Comparison of ENCODE assay signal across 9 cellular contexts in genomic region chr16:82368041-82368440, GRCh38.
A peak's percentile ranks its signal among the peaks of the same experiment; 100 is the strongest.
DNase-seq lines count a peak whose midpoint lies in the region; ATAC-seq and TF ChIP-seq lines count a peak whose summit lies in the region.
"Had no signal": no experiment of that assay in that cellular context is flagged by ENCODE, and none has a peak within 500 bp of the region (broad histone marks: within the 10 kb centered on the region; RNA-seq: fewer than 3 reads in every experiment).

No MANE protein-coding gene starts in this region.

- H3K4me3 ChIP-seq in H7 (ENCODE audit: insufficient read depth, low read depth, low read length) (no peak overlapping the region), WERI-Rb-1 (ENCODE audit: low read depth, low read length) (no peak overlapping the region)

- no peak overlapping the region for H3K27ac ChIP-seq in WERI-Rb-1

- peak; percentile 43 for DNase-seq in ACHN
- DNase-seq in H7 = peak; percentile 54
- peak; percentile 46 for DNase-seq in WERI-Rb-1
- peak; percentile 32 to 41 for DNase-seq in hippocampal formation (lab: John Stamatoyannopoulos, UW)
- DNase-seq in MV-4-11 (lab: John Stamatoyannopoulos, UW) = no peak
- DNase-seq in NCI-H226 = no peak
- DNase-seq: activated naive CD8-positive, alpha-beta T cell treated with anti-CD3 and anti-CD28 coated beads, Interleukin-2, amount 10 ng/mL, durations not matched to agents 7 days and 5 days had no signal

- TF ChIP-seq CTCF in WERI-Rb-1 (IDR thresholded peaks at IDR 0.05; ENCODE audit: low read depth, low read length) = peak; percentile 43; the same call in 1 of the 2 replicates

- in situ Hi-C loops in ACHN (cut with HindIII; ENCODE audit: low pct_ligation_motif_present, low pct_unique_long_range_greater_than_20kb, low sequenced_read_pairs) = no loop called here

- ATAC-seq in HG02840 (IDR thresholded peaks at IDR 0.05; ENCODE audit: low FRiP score, unreplicated experiment) (no peak), GM19035 (IDR thresholded peaks at IDR 0.05; ENCODE audit: unreplicated experiment) (no peak)

- no peaks in the 10 kb centered on the region for H3K27me3 ChIP-seq in H7 (ENCODE audit: control insufficient read depth, insufficient read depth, low read length)
- H3K27me3 ChIP-seq in WERI-Rb-1 (ENCODE audit: insufficient read depth, low read depth, severe bottlenecking) = no peaks in the 10 kb centered on the region

- H3K36me3 ChIP-seq in H7 (replicated peaks; ENCODE audit: control insufficient read depth, insufficient read depth, low read length) (no peaks in the 10 kb centered on the region), WERI-Rb-1 (no peaks in the 10 kb centered on the region)

- no peaks in the 10 kb centered on the region for H3K9me3 ChIP-seq in WERI-Rb-1 (ENCODE audit: severe bottlenecking)

Comparison
In these comparisons a context has a peak if more than half of its experiments do, and no peak if none do; other contexts are left out.
1. DNase-seq: peak in ACHN (single experiment), H7 (single experiment), WERI-Rb-1 (single experiment) and hippocampal formation (2 of 2); none in MV-4-11 (single experiment) and NCI-H226 (single experiment).